ENCODE assay signal across 15 cellular contexts in genomic region chr20:38131588-38132121, GRCh38. TPM values are rescaled to one million over a fixed set of nuclear protein-coding genes. Genes with fewer than 3 reads are reported as not detected.
DNase-seq lines count a peak whose midpoint lies in the region; ATAC-seq and TF ChIP-seq lines count a peak whose summit lies in the region.
"Had no signal": no experiment of that assay in that cellular context is flagged by ENCODE, and none has a peak within 500 bp of the region (broad histone marks: within the 10 kb centered on the region; RNA-seq: fewer than 3 reads in every experiment).

No MANE protein-coding gene starts in this region.

- no peaks in the 10 kb centered on the region for H3K36me3 Mint-ChIP-seq in chondrocyte (ENCODE audit: low read depth)

- H3K9me3 ChIP-seq in SK-N-SH, result no peaks in the 10 kb centered on the region
- H3K9me3 ChIP-seq in sigmoid colon, result no peaks in the 10 kb centered on the region

- no peak overlapping the region for H3K4me3 Mint-ChIP-seq in chondrocyte (ENCODE audit: unreplicated experiment)

- no peak for TF ChIP-seq POLR2A in sigmoid colon (IDR thresholded peaks at IDR 0.05)

- WGBS in SK-N-SH (ENCODE audit: low lambda C conversion rate), result 80% methylated on average over 3 of the region's 3 CpGs
- 34 to 71% methylated on average over 3 of the region's 3 CpGs for WGBS in sigmoid colon, 2 donors

- H3K9me3 Mint-ChIP-seq in chondrocyte (ENCODE audit: low read depth), result no peaks in the 10 kb centered on the region

- H3K27me3 ChIP-seq in SK-N-SH (ENCODE audit: insufficient read depth), result no peaks in the 10 kb centered on the region
- no peaks in the 10 kb centered on the region for H3K27me3 ChIP-seq in sigmoid colon

- TF ChIP-seq CTCF in SK-N-SH (IDR thresholded peaks at IDR 0.05) (no peak), chondrocyte (IDR thresholded peaks at IDR 0.05) (no peak), sigmoid colon (IDR thresholded peaks at IDR 0.05) (no peak)

- no peak overlapping the region for H3K4me2 ChIP-seq in SK-N-SH

- peak overlapping the region in 1 of 2 experiments; percentile 35; a peak in 2 of 4 replicates for H3K27ac ChIP-seq in SK-N-SH (ENCODE audit: low read depth in 2 of 2, low read length in 1 of 2)
- H3K27ac ChIP-seq in sigmoid colon, result no peak overlapping the region
- H3K27ac ChIP-seq: C4-2B had no signal

- POLR2A ChIA-PET in SK-N-SH (lab: Yijun Ruan, JAX), result interaction anchor here (0.8 to 1.1 kb wide), 2 partner anchors 20 to 743 kb away, joined by 3 to 4 read pairs; no protein-coding TSS in a partner anchor

- H3K27ac Mint-ChIP-seq in chondrocyte (ENCODE audit: unreplicated experiment), result no peak overlapping the region

- H3F3A ChIP-seq in SK-N-SH (replicated peaks; ENCODE audit: insufficient read depth), result peaks cover 64% of the 10 kb centered on the region

- H3K9ac ChIP-seq in SK-N-SH, result no peak overlapping the region

- TF ChIP-seq RAD21 in SK-N-SH (IDR thresholded peaks at IDR 0.05; ENCODE audit: low read length), result no peak; the same call in 1 of the 2 replicates

- no peaks in the 10 kb centered on the region for H4K20me1 ChIP-seq in SK-N-SH (ENCODE audit: insufficient read depth)

- no peak overlapping the region for H2AFZ ChIP-seq in SK-N-SH (ENCODE audit: low read depth)

- H3K36me3 ChIP-seq in SK-N-SH (replicated peaks in 1 of 2; ENCODE audit: control insufficient read depth in 1 of 2, insufficient read depth in 2 of 2, low read length in 1 of 2) (peaks cover 17 to 50% of the 10 kb centered on the region in 2 experiments), sigmoid colon (peaks cover 0 to 31% (median 15%) of the 10 kb centered on the region in 4 donors)

- TF ChIP-seq EP300 in SK-N-SH (IDR thresholded peaks at IDR 0.05; ENCODE audit: borderline replicate concordance in 1 of 2, low read depth in 1 of 2, low read length in 1 of 2) (peak in 1 of 2 experiments; percentile 63; a peak in 2 of 4 replicates), sigmoid colon (IDR thresholded peaks at IDR 0.05) (no peak)

- DNase-seq in SK-N-SH (peak; percentile 74), NCI-H748 (lab: John Stamatoyannopoulos, UW; ENCODE audit: unreplicated experiment) (peak; percentile 53), chondrocyte (ENCODE audit: low spot score) (peak; percentile 2), sigmoid colon (peak; percentile 33), COLO829 (ENCODE audit: low spot score) (no peak)
- DNase-seq in effector CD8-positive, alpha-beta T cell (lab: John Stamatoyannopoulos, UW), result no peak
- DNase-seq: caudate nucleus; DMS53; effector CD4-positive, alpha-beta T cell; NCI-H1417 treated with DMSO at 0.1 percent for 48 hours; stimulated activated naive CD4-positive, alpha-beta T cell had no signal

- H3K27me3 Mint-ChIP-seq in chondrocyte (ENCODE audit: low read depth), result no peaks in the 10 kb centered on the region

- H3K79me2 ChIP-seq in SK-N-SH (ENCODE audit: insufficient read depth), result no peaks in the 10 kb centered on the region

- H3K4me1 ChIP-seq in SK-N-SH (ENCODE audit: control insufficient read depth in 1 of 2, insufficient read depth in 2 of 2, low read depth in 1 of 2, low read length in 1 of 2), result peaks cover 28 to 48% of the 10 kb centered on the region in 2 experiments
- peaks cover 0 to 11% (median 8%) of the 10 kb centered on the region in 4 donors for H3K4me1 ChIP-seq in sigmoid colon

- no peaks in the 10 kb centered on the region for H3K9me2 ChIP-seq in SK-N-SH

- H3K4me3 ChIP-seq in SK-N-SH (ENCODE audit: low read depth in 2 of 2, low read length in 1 of 2) (no peak overlapping the region), sigmoid colon (no peak overlapping the region)

- CTCF ChIA-PET in SK-N-SH (lab: Yijun Ruan, JAX), result interaction anchor here (1.1 to 6.4 kb wide), 5 partner anchors 8 to 90 kb away, joined by 3 to 22 read pairs (median 7); no protein-coding TSS in a partner anchor

- intact Hi-C loops in sigmoid colon (cut with DNase I), result no loop called here

- ATAC-seq in SK-N-SH treated with all-trans-retinoic acid at 6 μM for 48 hours (no peak), GM21786 (IDR thresholded peaks at IDR 0.05; ENCODE audit: unreplicated experiment) (no peak)

- H3K4me1 Mint-ChIP-seq in chondrocyte (ENCODE audit: low read depth), result peaks cover 38% of the 10 kb centered on the region

TF ChIP-seq in SK-N-SH, 30 proteins besides CTCF, POLR2A, EP300 and RAD21:
- TF ChIP-seq SMC3 (IDR thresholded peaks at IDR 0.05; ENCODE audit: low read depth, low read length) (peak; percentile 13; the same call in 1 of the 2 replicates), GATA2 (CRISPR knock-in tag; IDR thresholded peaks at IDR 0.05) (peak; percentile 86), CHD2 (IDR thresholded peaks at IDR 0.05; ENCODE audit: low read length, partially characterized antibody) (peak; percentile 20), EZH2phosphoT487 (IDR thresholded peaks at IDR 0.05; ENCODE audit: borderline replicate concordance, low read depth) (no peak), RCOR1 (IDR thresholded peaks at IDR 0.05; ENCODE audit: low read length) (peak; percentile 74), MXI1 (IDR thresholded peaks at IDR 0.05; ENCODE audit: low read depth, low read length) (peak; percentile 34; the same call in 1 of the 2 replicates), FOXJ3 (CRISPR knock-in tag; IDR thresholded peaks at IDR 0.05) (peak; percentile 74), SIN3A (IDR thresholded peaks at IDR 0.05; ENCODE audit: borderline replicate concordance, low read depth, low read length) (no peak)

TF ChIP-seq in SK-N-SH treated with all-trans-retinoic acid at 6 μM for 48 hours, 23 proteins besides CTCF, POLR2A, EP300 and RAD21:
- TF ChIP-seq GLIS3 (CRISPR knock-in tag; IDR thresholded peaks at IDR 0.05) (no peak), BACH2 (CRISPR knock-in tag; IDR thresholded peaks at IDR 0.05; ENCODE audit: borderline replicate concordance) (no peak), ZNF8 (CRISPR knock-in tag; IDR thresholded peaks at IDR 0.05) (no peak), ZNF70 (CRISPR knock-in tag; IDR thresholded peaks at IDR 0.05) (no peak), ESRRG (CRISPR knock-in tag; IDR thresholded peaks at IDR 0.05) (no peak)
TF ChIP-seq in SK-N-SH treated with all-trans-retinoic acid at 6 μM for 48 hours: peak in this region for 0.

RNA-seq across cellular contexts. Expression of gene TGM2, which starts 33.4 kb away (rescaled TPM):
- polyA plus RNA-seq in SK-N-SH (2012; rRNA removed), result 548 and 676 TPM in 2 replicates
- polyA plus RNA-seq in SK-N-SH (2012; cell fraction: cytosol; rRNA removed), result 278 and 460 TPM in 2 replicates
- 675 and 717 TPM in 2 replicates for polyA plus RNA-seq in SK-N-SH (2012; cell fraction: nucleus; rRNA removed)
- 7.1 to 22.3 TPM (median 17.7 TPM) in 3 replicates for total RNA-seq in chondrocyte
- total RNA-seq in sigmoid colon, result 100 to 1,000 TPM in 2 of 4 donors, 10 to 100 TPM in 2; 14.8 to 104 (median 60.7) TPM
- 10 to 100 TPM in 1 of 3 donors, 1 to 10 TPM in 2; 6.5 to 71.1 (median 7.2) TPM for polyA plus RNA-seq in sigmoid colon
- total RNA-seq: activated CD8-positive, alpha-beta memory T cell treated with anti-CD3 and anti-CD28 coated beads for 36 hours had no signal

Comparison
In these comparisons a context has a peak if more than half of its experiments do, and no peak if none do; other contexts are left out.
1. DNase-seq: peak in SK-N-SH (single experiment), NCI-H748 (single experiment), chondrocyte (single experiment) and sigmoid colon (single experiment); none in COLO829 (single experiment) and effector CD8-positive, alpha-beta T cell (single experiment).